Comparison of ENCODE assay signal across 35 cellular contexts in the genomic region with DNA sequence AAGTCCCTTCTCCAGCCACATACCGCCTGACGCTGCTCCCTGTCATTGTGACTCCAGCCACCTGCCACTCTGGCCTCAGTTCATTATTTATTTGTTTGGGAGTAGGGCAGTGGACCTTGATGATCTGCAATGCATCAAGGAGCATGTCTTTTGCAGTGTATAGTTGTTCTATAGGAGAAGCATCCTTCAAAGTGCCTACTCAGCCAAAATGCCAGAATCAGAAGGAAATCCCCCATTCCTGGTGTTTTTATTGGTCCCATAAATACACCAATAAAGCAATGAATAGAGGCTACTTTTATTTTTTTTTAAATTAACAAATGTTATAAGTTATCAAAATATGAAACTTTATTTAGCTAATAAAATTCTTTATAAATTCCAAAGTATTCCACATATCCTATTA.
"Had no signal": no experiment of that assay in that cellular context is flagged by ENCODE, and none has a peak within 500 bp of the region (broad histone marks: within the 10 kb centered on the region; RNA-seq: fewer than 3 reads in every experiment).

No MANE protein-coding gene starts in this region.

- H3K36me3 ChIP-seq: MG63 had no signal

- H3K9me3 ChIP-seq: MG63 had no signal

- DNase-seq: Karpas-422, Kasumi-1, MG63, MM.1S, MV-4-11, NCI-H1048, NCI-H1092, NCI-H1092 treated with DMSO at 0.1 percent for 48 hours, NCI-H1105, NCI-H1105 treated with DMSO at 0.1 percent for 48 hours, NCI-H1417, NCI-H1417 treated with DMSO at 0.1 percent for 48 hours, NCI-H1436, NCI-H1436 treated with DMSO at 0.1 percent for 48 hours, NCI-H146, NCI-H1694, NCI-H1694 treated with DMSO at 0.1 percent for 48 hours, NCI-H187, NCI-H187 treated with DMSO at 0.1 percent for 48 hours, NCI-H1930, NCI-H2029, NCI-H2029 treated with DMSO at 0.1 percent for 48 hours, NCI-H2081, NCI-H2081 treated with DMSO at 0.1 percent for 48 hours, NCI-H2107, NCI-H2171, NCI-H2171 treated with DMSO at 0.1 percent for 48 hours, NCI-H2227 treated with DMSO at 0.1 percent for 48 hours, NCI-H226, NCI-H345, NCI-H446, NCI-H446 treated with DMSO at 0.1 percent for 48 hours, NCI-H510A, NCI-H510A treated with DMSO at 0.1 percent for 48 hours, NCI-H524 had no signal

- H3K27me3 ChIP-seq: MG63 had no signal

- H3K4me3 ChIP-seq: MG63 had no signal
